Comparison of ENCODE assay signal across 32 cellular contexts in genomic region chr17:48330877-48331276, GRCh38.
"Had no signal": no experiment of that assay in that cellular context is flagged by ENCODE, and none has a peak within 500 bp of the region (broad histone marks: within the 10 kb centered on the region; RNA-seq: fewer than 3 reads in every experiment).

No MANE protein-coding gene starts in this region.

- H3K36me3 ChIP-seq: ascending aorta, cardiac muscle cell, SJCRH30 had no signal

- H3K27me3 ChIP-seq: ascending aorta had no signal

- H3K4me3 ChIP-seq: ascending aorta, cardiac muscle cell, SJCRH30, SK-N-MC had no signal

- ATAC-seq: activated CD8-positive, alpha-beta T cell treated with anti-CD3 and anti-CD28 coated beads for 36 hours; activated T-cell treated with anti-CD3 and anti-CD28 coated beads, Interleukin-2, amount 50 U/mL, for 72 hours; activated T-helper 17 cell treated with anti-CD3 and anti-CD28 coated beads, Interleukin-2, amount 50 U/mL, for 72 hours had no signal

- H3K4me3 Mint-ChIP-seq: activated CD4-positive, alpha-beta T cell treated with anti-CD3 and anti-CD28 coated beads, Interleukin-2, amount 10 ng/mL, durations not matched to agents 24 days and 14 days; activated CD8-positive, alpha-beta T cell treated with anti-CD3 and anti-CD28 coated beads for 36 hours; activated naive CD4-positive, alpha-beta T cell treated with anti-CD3 and anti-CD28 coated beads, Interleukin-2, amount 50 U/mL, for 24 hours; activated naive CD8-positive, alpha-beta T cell treated with anti-CD3 and anti-CD28 coated beads, Interleukin-2, amount 10 ng/mL, durations not matched to agents 7 days and 5 days; activated T-cell treated with anti-CD3 and anti-CD28 coated beads, Interleukin-2, amount 50 U/mL, for 72 hours; activated T-helper 17 cell treated with anti-CD3 and anti-CD28 coated beads, Interleukin-2, amount 50 U/mL, for 72 hours; central memory CD8-positive, alpha-beta T cell had no signal

- H3K4me1 ChIP-seq: ascending aorta, SJCRH30 had no signal

- H3K9me3 Mint-ChIP-seq: activated CD4-positive, alpha-beta T cell treated with anti-CD3 and anti-CD28 coated beads, Interleukin-2, amount 10 ng/mL, durations not matched to agents 24 days and 14 days; activated CD8-positive, alpha-beta T cell treated with anti-CD3 and anti-CD28 coated beads for 36 hours; activated naive CD4-positive, alpha-beta T cell treated with anti-CD3 and anti-CD28 coated beads, Interleukin-2, amount 50 U/mL, for 24 hours; activated naive CD8-positive, alpha-beta T cell treated with anti-CD3 and anti-CD28 coated beads, Interleukin-2, amount 10 ng/mL, durations not matched to agents 7 days and 5 days; activated T-cell treated with anti-CD3 and anti-CD28 coated beads, Interleukin-2, amount 50 U/mL, for 72 hours; activated T-helper 17 cell treated with anti-CD3 and anti-CD28 coated beads, Interleukin-2, amount 50 U/mL, for 72 hours; central memory CD8-positive, alpha-beta T cell had no signal

- H3K27ac Mint-ChIP-seq: activated CD4-positive, alpha-beta T cell treated with anti-CD3 and anti-CD28 coated beads, Interleukin-2, amount 10 ng/mL, durations not matched to agents 24 days and 14 days; activated CD8-positive, alpha-beta T cell treated with anti-CD3 and anti-CD28 coated beads for 36 hours; activated naive CD4-positive, alpha-beta T cell treated with anti-CD3 and anti-CD28 coated beads, Interleukin-2, amount 50 U/mL, for 24 hours; activated naive CD8-positive, alpha-beta T cell treated with anti-CD3 and anti-CD28 coated beads, Interleukin-2, amount 10 ng/mL, durations not matched to agents 7 days and 5 days; activated T-cell treated with anti-CD3 and anti-CD28 coated beads, Interleukin-2, amount 50 U/mL, for 72 hours; activated T-helper 17 cell treated with anti-CD3 and anti-CD28 coated beads, Interleukin-2, amount 50 U/mL, for 72 hours had no signal

- DNase-seq: activated CD4-positive, alpha-beta T cell treated with anti-CD3 and anti-CD28 coated beads, Interleukin-2, amount 10 ng/mL, durations not matched to agents 24 days and 14 days; activated CD4-positive, alpha-beta T cell treated with anti-CD3 and anti-CD28 coated beads, Interleukin-2, amount 50 U/mL, for 4 hours; activated CD8-positive, alpha-beta T cell treated with anti-CD3 and anti-CD28 coated beads for 36 hours; activated effector memory CD4-positive, alpha-beta T cell treated with anti-CD3 and anti-CD28 coated beads, Interleukin-2, amount 50 U/mL, for 16 hours; activated naive CD4-positive, alpha-beta T cell; activated naive CD8-positive, alpha-beta T cell treated with anti-CD3 and anti-CD28 coated beads, Interleukin-2, amount 10 ng/mL, durations not matched to agents 7 days and 5 days; activated T-cell treated with anti-CD3 and anti-CD28 coated beads, Interleukin-2, amount 50 U/mL, for 1 hour; activated T-cell treated with anti-CD3 and anti-CD28 coated beads, Interleukin-2, amount 50 U/mL, for 72 hours; amygdala; Kasumi-1; MM.1S; MV-4-11; NCI-H1092; NCI-H1436 treated with DMSO at 0.1 percent for 48 hours; NCI-H187; NCI-H2029 treated with DMSO at 0.1 percent for 48 hours; NCI-H2171 treated with DMSO at 0.1 percent for 48 hours; NCI-H2227 treated with DMSO at 0.1 percent for 48 hours; NCI-H446; NCI-H510A treated with DMSO at 0.1 percent for 48 hours; NCI-H526 treated with DMSO at 0.1 percent for 48 hours; NCI-H82; NK-92 treated with Interleukin-12 subunit alpha and Interleukin-12 subunit beta, amount 100 ng/mL, for 24 hours; SHP77; SJCRH30 had no signal

- FAIRE-seq: TTC549 had no signal

- H3K9me3 ChIP-seq: ascending aorta, SJCRH30 had no signal

- H3K27me3 Mint-ChIP-seq: activated CD4-positive, alpha-beta T cell treated with anti-CD3 and anti-CD28 coated beads, Interleukin-2, amount 10 ng/mL, durations not matched to agents 24 days and 14 days; activated CD8-positive, alpha-beta T cell treated with anti-CD3 and anti-CD28 coated beads for 36 hours; activated naive CD4-positive, alpha-beta T cell treated with anti-CD3 and anti-CD28 coated beads, Interleukin-2, amount 50 U/mL, for 24 hours; activated naive CD8-positive, alpha-beta T cell treated with anti-CD3 and anti-CD28 coated beads, Interleukin-2, amount 10 ng/mL, durations not matched to agents 7 days and 5 days; activated T-helper 17 cell treated with anti-CD3 and anti-CD28 coated beads, Interleukin-2, amount 50 U/mL, for 72 hours; central memory CD8-positive, alpha-beta T cell had no signal

- H3K27ac ChIP-seq: ascending aorta, cardiac muscle cell, SJCRH30, SK-N-MC had no signal
